Comparison of ENCODE assay signal across 26 cellular contexts in genomic region chr17:74904687-74905409, GRCh38. TPM values are rescaled to one million over a fixed set of nuclear protein-coding genes. Genes with fewer than 3 reads are reported as not detected.
DNase-seq lines count a peak whose midpoint lies in the region; FAIRE-seq and TF ChIP-seq lines count a peak whose summit lies in the region.
"Had no signal": no experiment of that assay in that cellular context is flagged by ENCODE, and none has a peak within 500 bp of the region (broad histone marks: within the 10 kb centered on the region; RNA-seq: fewer than 3 reads in every experiment).

No MANE protein-coding gene starts in this region.

- H3K27me3 Mint-ChIP-seq in neural progenitor cell (ENCODE audit: insufficient read depth, low read depth): peaks cover 21% of the 10 kb centered on the region

- peak; percentile 33 for DNase-seq in activated CD4-positive, alpha-beta T cell treated with anti-CD3 and anti-CD28 coated beads for 48 hours
- DNase-seq in activated CD4-positive, alpha-beta T cell treated with anti-CD3 and anti-CD28 coated beads, Interleukin-2, amount 50 U/mL, for 1 hour: no peak
- DNase-seq in stimulated activated CD4-positive, alpha-beta T cell treated with anti-CD3 and anti-CD28 coated beads, Interleukin-1b, Interleukin-23, amount 100 ng/mL, for 48 hours: peak; percentile 33
- DNase-seq in stimulated activated CD4-positive, alpha-beta T cell treated with anti-CD3 and anti-CD28 coated beads, Interleukin-2, amount 100 ng/mL, for 24 hours: no peak
- DNase-seq in neural progenitor cell (ENCODE audit: low spot score): no peak
- DNase-seq in urothelium cell line (ENCODE audit: low spot score): no peak
- no peak for DNase-seq in HuH-7 (ENCODE audit: low spot score)
- no peak for DNase-seq in effector memory CD4-positive, alpha-beta T cell
- DNase-seq: 8988T; AML-193; C1 segment of cervical spinal cord; CD8-positive, alpha-beta T cell; H7; HFFc6; IMR-90; MV-4-11; NCI-H1105 treated with DMSO at 0.1 percent for 48 hours; NCI-H2081; NCI-H2171; NCI-H345; NCI-H526; Peyer's patch; SJCRH30 had no signal

- no peak overlapping the region for H3K27ac Mint-ChIP-seq in neural progenitor cell
- H3K27ac Mint-ChIP-seq: CD8-positive, alpha-beta T cell; HFFc6 had no signal

- H2AFZ ChIP-seq in neural progenitor cell (replicated peaks): no peak overlapping the region

- H3K27me3 ChIP-seq in neural progenitor cell: no peaks in the 10 kb centered on the region
- no peaks in the 10 kb centered on the region for H3K27me3 ChIP-seq in effector memory CD4-positive, alpha-beta T cell (replicated peaks; ENCODE audit: control insufficient read depth, insufficient read depth, low read length, poor library complexity, severe bottlenecking)
- H3K27me3 ChIP-seq: Peyer's patch had no signal

- TF ChIP-seq CTCF in neural progenitor cell (IDR thresholded peaks at IDR 0.05): no peak

- H3K9me3 ChIP-seq in neural progenitor cell (ENCODE audit: low read depth): no peaks in the 10 kb centered on the region
- H3K9me3 ChIP-seq in effector memory CD4-positive, alpha-beta T cell (ENCODE audit: control insufficient read depth, low read length): no peaks in the 10 kb centered on the region
- H3K9me3 ChIP-seq: Peyer's patch had no signal

- H3K9me3 Mint-ChIP-seq in neural progenitor cell: no peaks in the 10 kb centered on the region
- H3K9me3 Mint-ChIP-seq: CD8-positive, alpha-beta T cell had no signal

- no peaks in the 10 kb centered on the region for H3K4me1 ChIP-seq in neural progenitor cell
- H3K4me1 ChIP-seq in effector memory CD4-positive, alpha-beta T cell (ENCODE audit: control insufficient read depth, insufficient read depth, low read length, poor library complexity, severe bottlenecking): no peaks in the 10 kb centered on the region
- H3K4me1 ChIP-seq: Peyer's patch, SJCRH30 had no signal

- H3K4me3 ChIP-seq in neural progenitor cell: no peak overlapping the region
- no peak overlapping the region for H3K4me3 ChIP-seq in effector memory CD4-positive, alpha-beta T cell (ENCODE audit: insufficient read depth, low read depth, low read length, poor library complexity, severe bottlenecking)
- H3K4me3 ChIP-seq: Peyer's patch, SJCRH30 had no signal

- FAIRE-seq in urothelium cell line (lab: Jason Lieb, UNC): peak; percentile 94
- FAIRE-seq: GM12891 had no signal

- no peaks in the 10 kb centered on the region for H3K79me2 ChIP-seq in neural progenitor cell (ENCODE audit: low read depth)

- H4K20me1 ChIP-seq in neural progenitor cell (ENCODE audit: low read depth): no peaks in the 10 kb centered on the region

- no peaks in the 10 kb centered on the region for H3F3A ChIP-seq in neural progenitor cell (ENCODE audit: low read depth)

- H3K4me3 Mint-ChIP-seq in neural progenitor cell: peak overlapping the region; percentile 30
- H3K4me3 Mint-ChIP-seq: CD8-positive, alpha-beta T cell; HFFc6 had no signal

- no peaks in the 10 kb centered on the region for H3K36me3 Mint-ChIP-seq in neural progenitor cell
- H3K36me3 Mint-ChIP-seq: CD8-positive, alpha-beta T cell had no signal

- peaks cover 6% of the 10 kb centered on the region for H3K4me1 Mint-ChIP-seq in neural progenitor cell

- H3K36me3 ChIP-seq in neural progenitor cell: no peaks in the 10 kb centered on the region
- no peaks in the 10 kb centered on the region for H3K36me3 ChIP-seq in effector memory CD4-positive, alpha-beta T cell (ENCODE audit: control insufficient read depth, insufficient read depth, low read length)
- H3K36me3 ChIP-seq: Peyer's patch, SJCRH30 had no signal

- no peak overlapping the region for H3K9ac ChIP-seq in neural progenitor cell

- no peak overlapping the region for H3K27ac ChIP-seq in neural progenitor cell
- H3K27ac ChIP-seq in effector memory CD4-positive, alpha-beta T cell (ENCODE audit: insufficient read depth, low read length, poor library complexity, severe bottlenecking): no peak overlapping the region
- H3K27ac ChIP-seq: Peyer's patch, SJCRH30 had no signal

- no peak overlapping the region for H3K4me2 ChIP-seq in neural progenitor cell

RNA-seq across cellular contexts. Expression of gene FADS6, which starts 11.4 kb away (rescaled TPM):
- 0.36 TPM in 1 of 2 replicates, not detected in the other for total RNA-seq in neural progenitor cell (ENCODE audit: low replicate concordance)
- total RNA-seq: CD8-positive, alpha-beta T cell; G401; H7; HFFc6; IMR-90; OCI-LY7; SJCRH30 had no signal

RNA-seq across cellular contexts. Expression of gene USH1G, which starts 18.2 kb away (rescaled TPM):
- 0.25 TPM in 1 of 2 replicates, not detected in the other for total RNA-seq in neural progenitor cell (ENCODE audit: low replicate concordance)
- total RNA-seq: CD8-positive, alpha-beta T cell; HFFc6; IMR-90; OCI-LY7 had no signal

RNA-seq across cellular contexts. Expression of gene OTOP2, which starts 19.2 kb away (rescaled TPM):
- not detected in 2 replicates for total RNA-seq in neural progenitor cell (ENCODE audit: low replicate concordance)
- total RNA-seq: CD8-positive, alpha-beta T cell; G401; H7; HFFc6; IMR-90; OCI-LY7; SJCRH30 had no signal

RNA-seq across cellular contexts. Expression of gene OTOP3, which starts 30.9 kb away (rescaled TPM):
- total RNA-seq in neural progenitor cell (ENCODE audit: low replicate concordance): not detected in 2 replicates
- total RNA-seq: CD8-positive, alpha-beta T cell; G401; H7; HFFc6; IMR-90; OCI-LY7; SJCRH30 had no signal

RNA-seq across cellular contexts. Expression of gene FDXR, which starts 32.1 kb away (rescaled TPM):
- total RNA-seq in neural progenitor cell (ENCODE audit: low replicate concordance): 7.4 and 25.3 TPM in 2 replicates

Comparison
In these comparisons a context has a peak if more than half of its experiments do, and no peak if none do; other contexts are left out.
1. DNase-seq: peak in activated CD4-positive, alpha-beta T cell treated with anti-CD3 and anti-CD28 coated beads for 48 hours (single experiment) and stimulated activated CD4-positive, alpha-beta T cell treated with anti-CD3 and anti-CD28 coated beads, Interleukin-1b, Interleukin-23, amount 100 ng/mL, for 48 hours (single experiment); none in activated CD4-positive, alpha-beta T cell treated with anti-CD3 and anti-CD28 coated beads, Interleukin-2, amount 50 U/mL, for 1 hour (single experiment), stimulated activated CD4-positive, alpha-beta T cell treated with anti-CD3 and anti-CD28 coated beads, Interleukin-2, amount 100 ng/mL, for 24 hours (0 of 2), neural progenitor cell (single experiment), urothelium cell line (single experiment), HuH-7 (single experiment) and effector memory CD4-positive, alpha-beta T cell (0 of 3).